ENCODE assay signal across 9 cellular contexts in the genomic region with DNA sequence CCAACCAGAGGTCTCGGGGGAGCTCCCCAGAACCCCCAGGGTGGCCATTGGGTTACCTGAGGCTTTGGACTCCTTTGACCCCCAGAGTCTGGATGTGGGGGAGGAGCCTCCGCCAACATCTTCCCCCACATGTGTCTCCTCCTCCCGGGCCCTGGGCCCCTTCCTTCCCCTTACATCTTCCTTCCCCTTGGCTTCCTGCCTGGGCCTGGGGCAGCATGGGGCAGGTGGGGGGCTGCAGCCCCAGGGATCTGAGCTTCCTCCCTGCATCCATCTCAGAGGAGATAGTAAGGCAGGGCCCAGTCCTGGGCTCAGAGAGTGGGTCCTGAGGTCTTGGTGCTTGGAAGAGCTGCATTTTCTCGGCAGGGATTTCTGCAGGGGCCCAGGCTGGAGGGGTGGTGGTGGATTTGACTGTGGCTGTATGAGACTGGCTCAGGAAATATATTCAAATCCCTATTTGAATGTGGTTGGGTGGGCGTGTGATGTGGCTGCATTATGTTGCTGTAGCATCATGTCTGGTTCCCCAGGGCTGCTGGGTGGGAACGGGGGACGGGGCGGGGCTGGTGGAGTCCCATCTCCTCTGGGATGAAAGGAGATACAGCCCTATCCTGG. TPM values are rescaled to one million over a fixed set of nuclear protein-coding genes. Genes with fewer than 3 reads are reported as not detected.
DNase-seq lines count a peak whose midpoint lies in the region; ATAC-seq and TF ChIP-seq lines count a peak whose summit lies in the region.
"Had no signal": no experiment of that assay in that cellular context is flagged by ENCODE, and none has a peak within 500 bp of the region (broad histone marks: within the 10 kb centered on the region; RNA-seq: fewer than 3 reads in every experiment).

No MANE protein-coding gene starts in this region.

- no peaks in the 10 kb centered on the region for H3K79me2 ChIP-seq in PC-3 (ENCODE audit: low read length)

- H2AFZ ChIP-seq in PC-3 (ENCODE audit: low read length): no peak overlapping the region

- peak overlapping the region; percentile 97 for H3K4me3 Mint-ChIP-seq in activated CD8-positive, alpha-beta T cell treated with anti-CD3 and anti-CD28 coated beads, Interleukin-2, amount 10 ng/mL, durations not matched to agents 7 days and 5 days
- H3K4me3 Mint-ChIP-seq in stimulated activated memory B cell treated with anti-CD40 and anti-IgM and Interleukin-4, amounts not matched to agents 10 μg/mL and 1 μg/mL and 100 μg/mL, for 72 hours: peak overlapping the region; percentile 91

- H3K9me2 ChIP-seq in PC-3 (replicated peaks; ENCODE audit: low read length): no peaks in the 10 kb centered on the region

- no peaks in the 10 kb centered on the region for H3F3A ChIP-seq in PC-3 (ENCODE audit: low read length, unreplicated experiment)

- no peaks in the 10 kb centered on the region for H3K9me3 ChIP-seq in iPS-15b (ENCODE audit: control insufficient read depth, insufficient read depth, low read length)
- H3K9me3 ChIP-seq in PC-3 (ENCODE audit: low read length): no peaks in the 10 kb centered on the region
- H3K9me3 ChIP-seq: body of pancreas had no signal

- H3K4me2 ChIP-seq in PC-3 (ENCODE audit: low read length): no peak overlapping the region

- H3K4me1 Mint-ChIP-seq in activated CD8-positive, alpha-beta T cell treated with anti-CD3 and anti-CD28 coated beads, Interleukin-2, amount 10 ng/mL, durations not matched to agents 7 days and 5 days (ENCODE audit: low read depth): peaks cover 70% of the 10 kb centered on the region
- H3K4me1 Mint-ChIP-seq in stimulated activated memory B cell treated with anti-CD40 and anti-IgM and Interleukin-4, amounts not matched to agents 10 μg/mL and 1 μg/mL and 100 μg/mL, for 72 hours: peaks cover 61% of the 10 kb centered on the region

- H3K36me3 ChIP-seq in iPS-15b (ENCODE audit: control insufficient read depth, insufficient read depth, low read length) (no peaks in the 10 kb centered on the region), PC-3 (ENCODE audit: low read depth, low read length) (no peaks in the 10 kb centered on the region)

- CTCF ChIA-PET in activated CD8-positive, alpha-beta T cell treated with anti-CD3 and anti-CD28 coated beads, Interleukin-2, amount 10 ng/mL, durations not matched to agents 7 days and 5 days (lab: Charles Lee): interaction anchor here (0.9 to 6.8 kb wide), 9 partner anchors 28 to 292 kb away, joined by 3 to 49 read pairs (median 7); partner anchors contain the start of gene GPR108
- CTCF ChIA-PET in PC-3 (lab: Charles Lee): no interaction called here

- ATAC-seq in HG03432 (IDR thresholded peaks at IDR 0.05; ENCODE audit: unreplicated experiment): peak; percentile 37
- ATAC-seq in activated CD8-positive, alpha-beta T cell treated with anti-CD3 and anti-CD28 coated beads, Interleukin-2, amount 10 ng/mL, durations not matched to agents 7 days and 5 days: peak; percentile 55
- peak; percentile 69 for ATAC-seq in stimulated activated memory B cell treated with anti-CD40 and anti-IgM and Interleukin-4, amounts not matched to agents 10 μg/mL and 1 μg/mL and 100 μg/mL, for 72 hours
- ATAC-seq in PC-3: no peak
- no peak for ATAC-seq in HG03139 (IDR thresholded peaks at IDR 0.05; ENCODE audit: unreplicated experiment)
- ATAC-seq: body of pancreas had no signal

- H3K36me3 Mint-ChIP-seq in activated CD8-positive, alpha-beta T cell treated with anti-CD3 and anti-CD28 coated beads, Interleukin-2, amount 10 ng/mL, durations not matched to agents 7 days and 5 days (ENCODE audit: low read depth): peaks cover 38% of the 10 kb centered on the region
- peaks cover 26% of the 10 kb centered on the region for H3K36me3 Mint-ChIP-seq in stimulated activated memory B cell treated with anti-CD40 and anti-IgM and Interleukin-4, amounts not matched to agents 10 μg/mL and 1 μg/mL and 100 μg/mL, for 72 hours

- BruUV-seq in PC-3 (replicated peaks; lab: Mats Ljungman, UMichigan): no TSS peak

- peak; percentile 80 for DNase-seq in GDM1 (lab: John Stamatoyannopoulos, UW)
- peak; percentile 69 for DNase-seq in activated CD8-positive, alpha-beta T cell treated with anti-CD3 and anti-CD28 coated beads, Interleukin-2, amount 10 ng/mL, durations not matched to agents 7 days and 5 days
- no peak for DNase-seq in NCI-H510A treated with DMSO at 0.1 percent for 48 hours (lab: John Stamatoyannopoulos, UW)
- no peak for DNase-seq in PC-3

- H3K4me1 ChIP-seq in iPS-15b (ENCODE audit: control insufficient read depth, insufficient read depth, low read length) (peaks cover 2% of the 10 kb centered on the region), PC-3 (ENCODE audit: insufficient read depth, low read length) (no peaks in the 10 kb centered on the region)
- H3K4me1 ChIP-seq: body of pancreas had no signal

- no peak overlapping the region for H3K27ac ChIP-seq in PC-3 (ENCODE audit: low read length)

- TF ChIP-seq CTCF in PC-3 (conservative IDR thresholded peaks at IDR 0.05; ENCODE audit: low read depth, low read length): no peak

- H3K9ac ChIP-seq in iPS-15b (ENCODE audit: low read depth, low read length) (peak overlapping the region; percentile 54), PC-3 (ENCODE audit: low read length) (no peak overlapping the region)

- H3K9me3 Mint-ChIP-seq in activated CD8-positive, alpha-beta T cell treated with anti-CD3 and anti-CD28 coated beads, Interleukin-2, amount 10 ng/mL, durations not matched to agents 7 days and 5 days (ENCODE audit: insufficient read depth): peaks cover 3% of the 10 kb centered on the region
- H3K9me3 Mint-ChIP-seq in stimulated activated memory B cell treated with anti-CD40 and anti-IgM and Interleukin-4, amounts not matched to agents 10 μg/mL and 1 μg/mL and 100 μg/mL, for 72 hours: peaks cover 16% of the 10 kb centered on the region

- H4K20me1 ChIP-seq in PC-3 (ENCODE audit: low read length): no peaks in the 10 kb centered on the region

- H3K27ac Mint-ChIP-seq in activated CD8-positive, alpha-beta T cell treated with anti-CD3 and anti-CD28 coated beads, Interleukin-2, amount 10 ng/mL, durations not matched to agents 7 days and 5 days: peak overlapping the region; percentile 90
- peak overlapping the region; percentile 85 for H3K27ac Mint-ChIP-seq in stimulated activated memory B cell treated with anti-CD40 and anti-IgM and Interleukin-4, amounts not matched to agents 10 μg/mL and 1 μg/mL and 100 μg/mL, for 72 hours

- intact Hi-C loops in PC-3 (cut with micrococcal nuclease): no loop called here

- H3K27me3 ChIP-seq in iPS-15b (ENCODE audit: control insufficient read depth, insufficient read depth, low read length) (no peaks in the 10 kb centered on the region), PC-3 (ENCODE audit: low read length) (no peaks in the 10 kb centered on the region)
- H3K27me3 ChIP-seq: body of pancreas had no signal

- H3K27me3 Mint-ChIP-seq in activated CD8-positive, alpha-beta T cell treated with anti-CD3 and anti-CD28 coated beads, Interleukin-2, amount 10 ng/mL, durations not matched to agents 7 days and 5 days (ENCODE audit: low read depth): no peaks in the 10 kb centered on the region
- no peaks in the 10 kb centered on the region for H3K27me3 Mint-ChIP-seq in stimulated activated memory B cell treated with anti-CD40 and anti-IgM and Interleukin-4, amounts not matched to agents 10 μg/mL and 1 μg/mL and 100 μg/mL, for 72 hours

- peak overlapping the region; percentile 39 for H3K4me3 ChIP-seq in iPS-15b (ENCODE audit: low read depth, low read length)
- no peak overlapping the region for H3K4me3 ChIP-seq in PC-3 (ENCODE audit: low read length)

- POLR2A ChIA-PET in activated CD8-positive, alpha-beta T cell treated with anti-CD3 and anti-CD28 coated beads, Interleukin-2, amount 10 ng/mL, durations not matched to agents 7 days and 5 days (lab: Charles Lee): interaction anchor here (0.6 to 2.5 kb wide), 10 partner anchors 8 to 763 kb away, joined by 3 to 19 read pairs (median 6); partner anchors contain the start of gene GPR108
- POLR2A ChIA-PET in PC-3 (lab: Charles Lee; ENCODE audit: unreplicated experiment): no interaction called here

RNA-seq across cellular contexts. Expression of gene VAV1, which starts 0.9 kb away (rescaled TPM):
- total RNA-seq in activated CD8-positive, alpha-beta T cell treated with anti-CD3 and anti-CD28 coated beads, Interleukin-2, amount 10 ng/mL, durations not matched to agents 7 days and 5 days: 100 to 1,000 TPM; 122 to 125 TPM
- total RNA-seq in PC-3 (2014; rRNA removed): 3.0 and 3.2 TPM in 2 replicates

RNA-seq across cellular contexts. Expression of gene SH2D3A, which starts 6.2 kb away (rescaled TPM):
- total RNA-seq in activated CD8-positive, alpha-beta T cell treated with anti-CD3 and anti-CD28 coated beads, Interleukin-2, amount 10 ng/mL, durations not matched to agents 7 days and 5 days: 10 to 100 TPM; 28.2 to 28.5 TPM
- 141 and 162 TPM in 2 replicates for total RNA-seq in PC-3 (2014; rRNA removed)

RNA-seq across cellular contexts. Expression of gene TRIP10, which starts 33.9 kb away (rescaled TPM):
- total RNA-seq in activated CD8-positive, alpha-beta T cell treated with anti-CD3 and anti-CD28 coated beads, Interleukin-2, amount 10 ng/mL, durations not matched to agents 7 days and 5 days: 10 to 100 TPM; 13.9 to 15.2 TPM
- total RNA-seq in PC-3 (2014; rRNA removed): 96.6 and 106 TPM in 2 replicates

RNA-seq across cellular contexts. Expression of gene GPR108, which starts 36.0 kb away (rescaled TPM):
- total RNA-seq in activated CD8-positive, alpha-beta T cell treated with anti-CD3 and anti-CD28 coated beads, Interleukin-2, amount 10 ng/mL, durations not matched to agents 7 days and 5 days: 10 to 100 TPM; 76.7 to 85.6 TPM
- total RNA-seq in PC-3 (2014; rRNA removed): 59.0 and 78.7 TPM in 2 replicates

RNA-seq across cellular contexts. Expression of gene C3, which starts 53.0 kb away (rescaled TPM):
- 1 to 10 TPM in 1 of 2 experiments, under 1 TPM in 1; 0.52 to 1.2 TPM for total RNA-seq in activated CD8-positive, alpha-beta T cell treated with anti-CD3 and anti-CD28 coated beads, Interleukin-2, amount 10 ng/mL, durations not matched to agents 7 days and 5 days
- total RNA-seq in PC-3 (2014; rRNA removed): 13.3 and 16.9 TPM in 2 replicates

Comparison
In these comparisons a context has a peak if more than half of its experiments do, and no peak if none do; other contexts are left out.
1. DNase-seq: peak in GDM1 (single experiment) and activated CD8-positive, alpha-beta T cell treated with anti-CD3 and anti-CD28 coated beads, Interleukin-2, amount 10 ng/mL, durations not matched to agents 7 days and 5 days (single experiment); none in NCI-H510A treated with DMSO at 0.1 percent for 48 hours (single experiment) and PC-3 (single experiment).
2. ATAC-seq: peak in HG03432 (single experiment), activated CD8-positive, alpha-beta T cell treated with anti-CD3 and anti-CD28 coated beads, Interleukin-2, amount 10 ng/mL, durations not matched to agents 7 days and 5 days (single experiment) and stimulated activated memory B cell treated with anti-CD40 and anti-IgM and Interleukin-4, amounts not matched to agents 10 μg/mL and 1 μg/mL and 100 μg/mL, for 72 hours (single experiment); none in PC-3 (single experiment) and HG03139 (single experiment).
3. RNA of gene VAV1, which starts 0.9 kb away (total RNA-seq): 122 to 125 TPM in activated CD8-positive, alpha-beta T cell treated with anti-CD3 and anti-CD28 coated beads, Interleukin-2, amount 10 ng/mL, durations not matched to agents 7 days and 5 days; 3.0 to 3.2 TPM in PC-3; every median in the first group is over 10 times any median in the second.